In the genomic region with DNA sequence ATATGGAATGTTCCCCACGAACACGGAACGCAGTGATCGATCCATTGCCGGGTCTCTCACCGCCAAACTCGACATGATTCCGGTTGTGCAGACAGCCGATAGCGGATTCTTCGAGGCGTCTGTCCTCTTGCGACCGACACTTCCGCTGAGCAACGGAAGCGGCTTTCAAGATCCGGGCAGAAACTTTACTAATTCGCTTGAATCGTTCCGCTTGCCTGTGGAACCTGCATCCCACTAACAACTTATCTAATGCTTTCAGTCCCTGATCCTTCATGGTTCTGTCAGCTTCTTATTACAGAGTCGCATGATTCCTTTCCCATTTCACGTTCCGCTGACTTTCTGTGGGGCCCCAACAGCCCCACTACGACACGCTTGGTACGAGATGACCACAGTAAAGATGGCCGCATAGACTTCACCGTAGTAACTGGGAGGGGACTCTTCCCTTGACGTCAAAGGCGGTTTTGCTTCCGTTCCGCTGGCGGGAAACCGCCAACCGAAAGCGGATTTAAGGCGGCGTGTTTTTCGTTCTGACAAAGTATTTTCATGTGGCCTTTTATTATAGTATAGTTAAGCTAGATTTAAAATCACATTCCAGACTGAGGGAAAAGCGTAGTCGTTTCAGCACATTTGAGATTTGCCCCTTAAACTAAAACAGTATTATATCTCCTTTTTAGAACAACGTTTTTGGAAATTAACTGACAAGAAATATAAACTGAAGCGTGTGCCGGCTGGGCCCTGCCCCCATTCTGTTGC, we compare ENCODE assay signal across 8 cellular contexts. TPM values are rescaled to one million over a fixed set of nuclear protein-coding genes. Genes with fewer than 3 reads are reported as not detected.
A peak's percentile ranks its signal among the peaks of the same experiment; 100 is the strongest.
DNase-seq lines count a peak whose midpoint lies in the region; ATAC-seq and TF ChIP-seq lines count a peak whose summit lies in the region.

A gene with protein sequence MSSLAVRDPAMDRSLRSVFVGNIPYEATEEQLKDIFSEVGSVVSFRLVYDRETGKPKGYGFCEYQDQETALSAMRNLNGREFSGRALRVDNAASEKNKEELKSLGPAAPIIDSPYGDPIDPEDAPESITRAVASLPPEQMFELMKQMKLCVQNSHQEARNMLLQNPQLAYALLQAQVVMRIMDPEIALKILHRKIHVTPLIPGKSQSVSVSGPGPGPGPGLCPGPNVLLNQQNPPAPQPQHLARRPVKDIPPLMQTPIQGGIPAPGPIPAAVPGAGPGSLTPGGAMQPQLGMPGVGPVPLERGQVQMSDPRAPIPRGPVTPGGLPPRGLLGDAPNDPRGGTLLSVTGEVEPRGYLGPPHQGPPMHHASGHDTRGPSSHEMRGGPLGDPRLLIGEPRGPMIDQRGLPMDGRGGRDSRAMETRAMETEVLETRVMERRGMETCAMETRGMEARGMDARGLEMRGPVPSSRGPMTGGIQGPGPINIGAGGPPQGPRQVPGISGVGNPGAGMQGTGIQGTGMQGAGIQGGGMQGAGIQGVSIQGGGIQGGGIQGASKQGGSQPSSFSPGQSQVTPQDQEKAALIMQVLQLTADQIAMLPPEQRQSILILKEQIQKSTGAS (minus strand): TSS at position 121 of the 753 bp plus-strand sequence. CDS start 46 bp downstream, at position 75.

- H3F3A ChIP-seq in PC-9 (ENCODE audit: insufficient read depth, low read depth): no peaks in the 10 kb centered on the region

- 0 out of 2 replicates have a peak, but pooled peaks cover 4% of the 10 kb centered on the region for H4K20me1 ChIP-seq in PC-9 (ENCODE audit: insufficient read depth)

- H2AFZ ChIP-seq in PC-9: peak within 1 kb of the TSS; percentile 98

- 0 out of 2 replicates have a peak, but pooled peaks have one; percentile 3 for TF ChIP-seq EP300 in Ishikawa (IDR thresholded peaks at IDR 0.05; ENCODE audit: borderline replicate concordance)

- H3K9me2 ChIP-seq in PC-9 (ENCODE audit: insufficient read depth): no peaks in the 10 kb centered on the region

- peak within 1 kb of the TSS; percentile 79 for H3K4me2 ChIP-seq in PC-9

- H3K9ac ChIP-seq in mucosa of rectum (ENCODE audit: low read depth in 1 of 2, low read length in 2 of 2): peak within 1 kb of the TSS; percentile 86 to 89

- H3K27me3 ChIP-seq in PC-9 (ENCODE audit: insufficient read depth, low read depth): no peaks in the 10 kb centered on the region
- no peaks in the 10 kb centered on the region for H3K27me3 ChIP-seq in mucosa of rectum (ENCODE audit: control insufficient read depth in 2 of 2, insufficient read depth in 2 of 2, low read length in 2 of 2)

- H3K27ac ChIP-seq in PC-9: peak within 1 kb of the TSS; percentile 69
- H3K27ac ChIP-seq in mucosa of rectum (ENCODE audit: low read depth in 2 of 2, low read length in 2 of 2): peak within 1 kb of the TSS; percentile 87 to 95

- BruUV-seq in PC-9 (replicated peaks; lab: Mats Ljungman, UMichigan): no TSS peak

- DNase-seq in DMS114 treated with DMSO at 0.1 percent for 48 hours (lab: John Stamatoyannopoulos, UW; ENCODE audit: unreplicated experiment) (peak; percentile 75), PC-9 (peak; percentile 80 to 84), erythroblast (lab: John Stamatoyannopoulos, UW) (peak; percentile 96 to 97)
- DNase-seq in activated T-cell treated with anti-CD3 and anti-CD28 coated beads, Interleukin-2, amount 50 U/mL, for 1 hour: peak; percentile 88
- DNase-seq in stimulated activated CD8-positive, alpha-beta memory T cell treated with anti-CD3 and anti-CD28 coated beads, Interleukin-4, amount 100 ng/mL, for 48 hours: peak; percentile 92

- no peaks in the 10 kb centered on the region for H3K9me3 ChIP-seq in PC-9 (ENCODE audit: insufficient read depth, low read depth)
- H3K9me3 ChIP-seq in mucosa of rectum (ENCODE audit: control insufficient read depth in 2 of 2, low read length in 2 of 2): no peaks in the 10 kb centered on the region

- TF ChIP-seq RAD21 in Ishikawa (IDR thresholded peaks at IDR 0.05; ENCODE audit: low read depth): no peak

- peak; percentile 92 for ATAC-seq in GM21576 (IDR thresholded peaks at IDR 0.05; ENCODE audit: unreplicated experiment)

- H3K36me3 ChIP-seq in PC-9 (ENCODE audit: low read depth): 0 out of 2 replicates have a peak, but pooled peaks cover 7% of the 10 kb centered on the region
- H3K36me3 ChIP-seq in mucosa of rectum (ENCODE audit: control insufficient read depth in 2 of 2, insufficient read depth in 2 of 2, low read length in 2 of 2): peaks cover 0 to 4% of the 10 kb centered on the region in 2 donors

- TF ChIP-seq CTCF in PC-9 (conservative IDR thresholded peaks at IDR 0.05): no peak

- intact Hi-C loops in PC-9 (cut with micrococcal nuclease; ENCODE audit: unreplicated experiment): no loop called here

- POLR2A ChIA-PET in PC-9 (lab: Charles Lee; ENCODE audit: unreplicated experiment): no interaction called here

- H3K4me1 ChIP-seq in PC-9 (replicated peaks; ENCODE audit: insufficient read depth): peaks cover 16% of the 10 kb centered on the region; the same call in 1 of the 2 replicates
- H3K4me1 ChIP-seq in mucosa of rectum (ENCODE audit: control insufficient read depth in 2 of 2, insufficient read depth in 2 of 2, low read length in 2 of 2): peaks cover 12 to 18% of the 10 kb centered on the region in 2 donors

- H3K4me3 ChIP-seq in PC-9 (peak within 1 kb of the TSS; percentile 81), mucosa of rectum (ENCODE audit: low read length in 2 of 2) (peak within 1 kb of the TSS; percentile 94 to 95)

- H3K79me2 ChIP-seq in PC-9 (ENCODE audit: low read depth): peaks cover 33% of the 10 kb centered on the region

- CTCF ChIA-PET in PC-9 (lab: Charles Lee): interaction anchor here (0.6 kb wide), 1 partner anchor 36 kb away, joined by 3 read pairs; no protein-coding TSS in a partner anchor

- peak; percentile 89 for TF ChIP-seq POLR2A in erythroblast (IDR thresholded peaks at IDR 0.05; ENCODE audit: low read length)

TF ChIP-seq in Ishikawa, 13 proteins besides CTCF, POLR2A, EP300 and RAD21:
- TF ChIP-seq, protein P1, sequence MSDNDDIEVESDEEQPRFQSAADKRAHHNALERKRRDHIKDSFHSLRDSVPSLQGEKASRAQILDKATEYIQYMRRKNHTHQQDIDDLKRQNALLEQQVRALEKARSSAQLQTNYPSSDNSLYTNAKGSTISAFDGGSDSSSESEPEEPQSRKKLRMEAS (IDR thresholded peaks at IDR 0.05): peak; percentile 92
- TF ChIP-seq TAF1 (IDR thresholded peaks at IDR 0.05; ENCODE audit: low read depth) (peak; percentile 90), ZBTB7A (IDR thresholded peaks at IDR 0.05; ENCODE audit: low read depth) (no peak), EGR1 (IDR thresholded peaks at IDR 0.05) (no peak), TCF12 (IDR thresholded peaks at IDR 0.05; ENCODE audit: low read depth) (peak; percentile 50), CREB1 (IDR thresholded peaks at IDR 0.05; ENCODE audit: low read depth) (peak; percentile 75), YY1 (IDR thresholded peaks at IDR 0.05; ENCODE audit: low read depth) (peak; percentile 99)
- TF ChIP-seq, protein P2, sequence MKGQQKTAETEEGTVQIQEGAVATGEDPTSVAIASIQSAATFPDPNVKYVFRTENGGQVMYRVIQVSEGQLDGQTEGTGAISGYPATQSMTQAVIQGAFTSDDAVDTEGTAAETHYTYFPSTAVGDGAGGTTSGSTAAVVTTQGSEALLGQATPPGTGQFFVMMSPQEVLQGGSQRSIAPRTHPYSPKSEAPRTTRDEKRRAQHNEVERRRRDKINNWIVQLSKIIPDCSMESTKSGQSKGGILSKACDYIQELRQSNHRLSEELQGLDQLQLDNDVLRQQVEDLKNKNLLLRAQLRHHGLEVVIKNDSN (IDR thresholded peaks at IDR 0.05): peak; percentile 49

RNA-seq across cellular contexts. Expression of the gene that starts here (rescaled TPM):
- 18.4 and 22.4 TPM in 2 replicates for total RNA-seq in PC-9 (2021)

Comparison
In these comparisons a context has a peak if more than half of its experiments do, and no peak if none do; other contexts are left out.
1. Peak in every context shown above with its lines: DNase-seq, ATAC-seq, H3K4me3 ChIP-seq and H3K27ac ChIP-seq.